Comparison of ENCODE assay signal across 8 cellular contexts in genomic region chr5:16791036-16791705, GRCh38.
DNase-seq lines count a peak whose midpoint lies in the region; ATAC-seq and TF ChIP-seq lines count a peak whose summit lies in the region.

No MANE protein-coding gene starts in this region.

- H3K27me3 Mint-ChIP-seq in osteocyte (ENCODE audit: unreplicated experiment): no peaks in the 10 kb centered on the region
- H3K27me3 Mint-ChIP-seq in activated T-helper 1 cell treated with anti-CD3 and anti-CD28 coated beads, Interleukin-12 subunit alpha, Interleukin-12 subunit beta, Interleukin-2, Interleukin-4 antibody, amounts not matched to agents 30 ng/mL and 10 ng/mL and 1 ng/mL, durations not matched to agents 14 hours and 24 hours and 36 hours (ENCODE audit: insufficient read depth): no peaks in the 10 kb centered on the region

- intact Hi-C loops in activated T-helper 1 cell treated with anti-CD3 and anti-CD28 coated beads, Interleukin-12 subunit alpha, Interleukin-12 subunit beta, Interleukin-2, Interleukin-4 antibody, amounts not matched to agents 30 ng/mL and 10 ng/mL and 1 ng/mL, durations not matched to agents 14 hours and 24 hours and 36 hours (cut with micrococcal nuclease): loop anchor here (1.0 kb wide), 3 partner anchors 341 to 412 kb away; no protein-coding TSS in a partner anchor

- no peak for ATAC-seq in GM18511 (IDR thresholded peaks at IDR 0.05; ENCODE audit: unreplicated experiment)

- DNase-seq in DMS153 (lab: John Stamatoyannopoulos, UW) (peak; percentile 43), H4 (ENCODE audit: low spot score) (peak; percentile 46), NCI-H1694 (lab: John Stamatoyannopoulos, UW) (peak; percentile 76), SW480 (ENCODE audit: low spot score) (peak; percentile 78), fibroblast of the aortic adventitia (ENCODE audit: low read depth) (peak; percentile 87), osteocyte (ENCODE audit: extremely low spot score, unreplicated experiment) (no peak)
- DNase-seq in activated T-helper 1 cell treated with anti-CD3 and anti-CD28 coated beads, Interleukin-12 subunit alpha, Interleukin-12 subunit beta, Interleukin-2, Interleukin-4 antibody, amounts not matched to agents 30 ng/mL and 10 ng/mL and 1 ng/mL, durations not matched to agents 14 hours and 24 hours and 36 hours (ENCODE audit: low spot score): no peak

- H3K27ac Mint-ChIP-seq in osteocyte (ENCODE audit: unreplicated experiment): no peak overlapping the region
- H3K27ac Mint-ChIP-seq in activated T-helper 1 cell treated with anti-CD3 and anti-CD28 coated beads, Interleukin-12 subunit alpha, Interleukin-12 subunit beta, Interleukin-2, Interleukin-4 antibody, amounts not matched to agents 30 ng/mL and 10 ng/mL and 1 ng/mL, durations not matched to agents 14 hours and 24 hours and 36 hours: no peak overlapping the region

- H3K9me3 Mint-ChIP-seq in osteocyte (ENCODE audit: unreplicated experiment): no peaks in the 10 kb centered on the region
- H3K9me3 Mint-ChIP-seq in activated T-helper 1 cell treated with anti-CD3 and anti-CD28 coated beads, Interleukin-12 subunit alpha, Interleukin-12 subunit beta, Interleukin-2, Interleukin-4 antibody, amounts not matched to agents 30 ng/mL and 10 ng/mL and 1 ng/mL, durations not matched to agents 14 hours and 24 hours and 36 hours: no peaks in the 10 kb centered on the region

- TF ChIP-seq CTCF in fibroblast of the aortic adventitia (IDR thresholded peaks at IDR 0.05; ENCODE audit: insufficient read depth, low read length) (peak; percentile 55), osteocyte (IDR thresholded peaks at IDR 0.05) (peak; percentile 76)

- H3K4me1 Mint-ChIP-seq in osteocyte (ENCODE audit: unreplicated experiment): peaks cover 45% of the 10 kb centered on the region
- H3K4me1 Mint-ChIP-seq in activated T-helper 1 cell treated with anti-CD3 and anti-CD28 coated beads, Interleukin-12 subunit alpha, Interleukin-12 subunit beta, Interleukin-2, Interleukin-4 antibody, amounts not matched to agents 30 ng/mL and 10 ng/mL and 1 ng/mL, durations not matched to agents 14 hours and 24 hours and 36 hours (ENCODE audit: low read depth): no peaks in the 10 kb centered on the region

- H3K4me3 ChIP-seq in fibroblast of the aortic adventitia (ENCODE audit: low read depth, low read length): no peak overlapping the region

- H3K4me3 Mint-ChIP-seq in osteocyte (ENCODE audit: unreplicated experiment): no peak overlapping the region
- H3K4me3 Mint-ChIP-seq in activated T-helper 1 cell treated with anti-CD3 and anti-CD28 coated beads, Interleukin-12 subunit alpha, Interleukin-12 subunit beta, Interleukin-2, Interleukin-4 antibody, amounts not matched to agents 30 ng/mL and 10 ng/mL and 1 ng/mL, durations not matched to agents 14 hours and 24 hours and 36 hours: no peak overlapping the region

- H3K36me3 Mint-ChIP-seq in osteocyte (ENCODE audit: unreplicated experiment): peaks cover 19% of the 10 kb centered on the region
- no peaks in the 10 kb centered on the region for H3K36me3 Mint-ChIP-seq in activated T-helper 1 cell treated with anti-CD3 and anti-CD28 coated beads, Interleukin-12 subunit alpha, Interleukin-12 subunit beta, Interleukin-2, Interleukin-4 antibody, amounts not matched to agents 30 ng/mL and 10 ng/mL and 1 ng/mL, durations not matched to agents 14 hours and 24 hours and 36 hours (ENCODE audit: low read depth)

Comparison
In these comparisons a context has a peak if more than half of its experiments do, and no peak if none do; other contexts are left out.
1. DNase-seq: peak in DMS153 (single experiment), H4 (single experiment), NCI-H1694 (single experiment), SW480 (single experiment) and fibroblast of the aortic adventitia (single experiment); none in osteocyte (single experiment) and activated T-helper 1 cell treated with anti-CD3 and anti-CD28 coated beads, Interleukin-12 subunit alpha, Interleukin-12 subunit beta, Interleukin-2, Interleukin-4 antibody, amounts not matched to agents 30 ng/mL and 10 ng/mL and 1 ng/mL, durations not matched to agents 14 hours and 24 hours and 36 hours (single experiment).